Comparison of ENCODE assay signal across 8 cellular contexts in the genomic region with DNA sequence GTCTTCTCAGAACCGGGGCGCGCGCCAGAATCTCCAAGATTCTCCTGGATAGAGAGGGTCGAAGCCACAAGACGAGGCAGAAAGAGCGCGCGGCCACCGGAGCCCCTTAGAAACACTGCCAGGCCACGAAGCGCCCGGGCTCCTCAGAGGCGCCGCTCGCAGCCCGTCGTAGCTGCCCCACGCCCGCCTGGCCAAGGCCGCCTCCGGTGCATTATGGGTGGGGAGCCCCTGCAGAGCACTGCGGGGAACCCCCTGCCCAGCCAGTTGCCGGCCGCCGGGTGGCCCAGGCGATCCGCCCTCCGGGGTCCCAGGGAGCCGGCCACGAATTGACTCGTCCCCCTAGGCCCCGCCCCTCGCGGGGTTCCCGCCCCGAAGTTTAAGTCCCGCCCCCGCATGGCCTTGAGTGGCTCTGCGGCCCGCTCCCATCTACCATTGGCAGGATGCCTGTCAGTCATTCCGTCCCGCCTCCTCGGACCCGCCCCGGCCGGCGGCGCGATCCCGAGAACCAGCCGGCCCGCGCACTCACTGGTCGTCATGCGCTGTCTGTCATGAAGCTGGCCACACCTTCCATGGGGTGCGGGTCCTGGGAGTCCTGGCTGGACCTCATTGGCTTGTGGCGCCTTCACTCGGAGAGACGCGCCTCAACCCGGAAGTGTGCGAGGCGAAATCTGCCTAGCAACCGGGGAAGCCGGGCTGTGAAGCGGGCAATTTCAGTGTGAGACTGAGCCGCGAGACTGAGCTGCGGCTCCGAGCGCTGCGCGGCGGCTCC. TPM values are rescaled to one million over a fixed set of nuclear protein-coding genes. Genes with fewer than 3 reads are reported as not detected.
DNase-seq lines count a peak whose midpoint lies in the region; ATAC-seq and TF ChIP-seq lines count a peak whose summit lies in the region.

No MANE protein-coding gene starts in this region.

- CTCF ChIA-PET in CD4-positive, alpha-beta T cell (lab: Charles Lee) = interaction anchor here (0.9 to 1.6 kb wide), 3 partner anchors 13 to 104 kb away, joined by 3 to 9 read pairs (median 7); a partner anchor contains a TSS

- no peaks in the 10 kb centered on the region for H3K36me3 ChIP-seq in liver (ENCODE audit: control insufficient read depth in 4 of 4, insufficient read depth in 3 of 4, low read depth in 1 of 4, low read length in 3 of 4)

- peak; percentile 47 to 52 for TF ChIP-seq RAD21 in liver (IDR thresholded peaks at IDR 0.05)

- no peaks in the 10 kb centered on the region for H3K27me3 ChIP-seq in CD4-positive, alpha-beta T cell (ENCODE audit: control insufficient read depth, insufficient read depth, low read length)
- H3K27me3 ChIP-seq in liver (ENCODE audit: control insufficient read depth in 4 of 4, insufficient read depth in 4 of 4, low read length in 3 of 4) = no peaks in the 10 kb centered on the region

- H3K4me3 ChIP-seq in liver (ENCODE audit: low read depth in 1 of 3, low read length in 3 of 3) = peak overlapping the region; percentile 62 to 94 (median 84)

- POLR2A ChIA-PET in CD4-positive, alpha-beta T cell (lab: Charles Lee) = interaction anchor here (0.6 to 2.3 kb wide), 22 partner anchors 9 to 516 kb away, joined by 3 to 44 read pairs (median 4); a partner anchor contains a TSS

- no peaks in the 10 kb centered on the region for H3K9me3 ChIP-seq in CD4-positive, alpha-beta T cell (ENCODE audit: control insufficient read depth, low read length)
- no peaks in the 10 kb centered on the region for H3K9me3 ChIP-seq in liver (ENCODE audit: control insufficient read depth in 4 of 4, low read length in 3 of 4)

- no peaks in the 10 kb centered on the region for H3K9me3 Mint-ChIP-seq in CD4-positive, alpha-beta T cell

- WGBS in liver = under 1% methylated on average over 75 of the region's 75 CpGs

- no peak for TF ChIP-seq CTCF in CD4-positive, alpha-beta T cell (IDR thresholded peaks at IDR 0.05)
- TF ChIP-seq CTCF in liver (IDR thresholded peaks at IDR 0.05; ENCODE audit: low read depth, low read length, missing input control) = peak; percentile 32

- H3K27ac ChIP-seq in CD4-positive, alpha-beta T cell (ENCODE audit: low read depth, low read length) = peak overlapping the region; percentile 64
- H3K27ac ChIP-seq in liver (ENCODE audit: low read depth in 1 of 2, low read length in 2 of 2) = peak overlapping the region; percentile 60 to 69

- peak overlapping the region; percentile 94 for H3K27ac Mint-ChIP-seq in CD4-positive, alpha-beta T cell

- peaks cover 44% of the 10 kb centered on the region for H3K4me1 Mint-ChIP-seq in CD4-positive, alpha-beta T cell (ENCODE audit: low read depth)

- ATAC-seq in CD4-positive, alpha-beta T cell (ENCODE audit: poor library complexity) = peak; percentile 89
- peak; percentile 91 for ATAC-seq in GM19438 (IDR thresholded peaks at IDR 0.05; ENCODE audit: low read depth, unreplicated experiment)
- peak; percentile 89 for ATAC-seq in HG03571 (IDR thresholded peaks at IDR 0.05; ENCODE audit: unreplicated experiment)

- peak; percentile 97 to 99 (median 99) for DNase-seq in CD4-positive, alpha-beta T cell
- DNase-seq in NCI-H774 (lab: John Stamatoyannopoulos, UW) (peak; percentile 99), dermis microvascular lymphatic vessel endothelial cell (ENCODE audit: low read depth in 2 of 2) (peak; percentile 99 to 100)
- DNase-seq in activated CD4-positive, alpha-beta T cell treated with anti-CD3 and anti-CD28 coated beads, Interleukin-2, amount 50 U/mL, for 48 hours = peak; percentile 100
- peak; percentile 99 for DNase-seq in stimulated activated CD4-positive, alpha-beta T cell treated with anti-CD3 and anti-CD28 coated beads, Interleukin-4, amount 100 ng/mL, for 1 hour

- peaks cover 10% of the 10 kb centered on the region for H3K36me3 Mint-ChIP-seq in CD4-positive, alpha-beta T cell (ENCODE audit: low read depth)

- H3K27me3 Mint-ChIP-seq in CD4-positive, alpha-beta T cell = no peaks in the 10 kb centered on the region

- peaks cover 5 to 25% (median 19%) of the 10 kb centered on the region in 4 donors for H3K4me1 ChIP-seq in liver (ENCODE audit: control insufficient read depth in 4 of 4, insufficient read depth in 4 of 4, low read length in 3 of 4)

- peak overlapping the region; percentile 10 to 66 for H3K9ac ChIP-seq in liver (ENCODE audit: low read depth in 1 of 2, low read length in 2 of 2)

- peak overlapping the region; percentile 99 for H3K4me3 Mint-ChIP-seq in CD4-positive, alpha-beta T cell

- intact Hi-C loops in CD4-positive, alpha-beta T cell (cut with DNase I, micrococcal nuclease) = loop anchor here (1.0 to 5.0 kb wide), 4 partner anchors 19 to 107 kb away; a partner anchor contains a TSS

TF ChIP-seq in liver, 16 proteins besides CTCF, POLR2A, EP300 and RAD21:
- no peak for TF ChIP-seq TAF1 (conservative IDR thresholded peaks at IDR 0.05)
- TF ChIP-seq FOXA1 (IDR thresholded peaks at IDR 0.05) = no peak
- TF ChIP-seq HNF4A (conservative IDR thresholded peaks at IDR 0.05) = peak in 1 of 2 donors; percentile 8
- TF ChIP-seq RXRA (IDR thresholded peaks at IDR 0.05) = no peak
- TF ChIP-seq, protein P1, sequence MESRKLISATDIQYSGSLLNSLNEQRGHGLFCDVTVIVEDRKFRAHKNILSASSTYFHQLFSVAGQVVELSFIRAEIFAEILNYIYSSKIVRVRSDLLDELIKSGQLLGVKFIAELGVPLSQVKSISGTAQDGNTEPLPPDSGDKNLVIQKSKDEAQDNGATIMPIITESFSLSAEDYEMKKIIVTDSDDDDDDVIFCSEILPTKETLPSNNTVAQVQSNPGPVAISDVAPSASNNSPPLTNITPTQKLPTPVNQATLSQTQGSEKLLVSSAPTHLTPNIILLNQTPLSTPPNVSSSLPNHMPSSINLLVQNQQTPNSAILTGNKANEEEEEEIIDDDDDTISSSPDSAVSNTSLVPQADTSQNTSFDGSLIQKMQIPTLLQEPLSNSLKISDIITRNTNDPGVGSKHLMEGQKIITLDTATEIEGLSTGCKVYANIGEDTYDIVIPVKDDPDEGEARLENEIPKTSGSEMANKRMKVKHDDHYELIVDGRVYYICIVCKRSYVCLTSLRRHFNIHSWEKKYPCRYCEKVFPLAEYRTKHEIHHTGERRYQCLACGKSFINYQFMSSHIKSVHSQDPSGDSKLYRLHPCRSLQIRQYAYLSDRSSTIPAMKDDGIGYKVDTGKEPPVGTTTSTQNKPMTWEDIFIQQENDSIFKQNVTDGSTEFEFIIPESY (IDR thresholded peaks at IDR 0.05) = peak; percentile 31
- TF ChIP-seq, protein P2, sequence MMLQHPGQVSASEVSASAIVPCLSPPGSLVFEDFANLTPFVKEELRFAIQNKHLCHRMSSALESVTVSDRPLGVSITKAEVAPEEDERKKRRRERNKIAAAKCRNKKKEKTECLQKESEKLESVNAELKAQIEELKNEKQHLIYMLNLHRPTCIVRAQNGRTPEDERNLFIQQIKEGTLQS (IDR thresholded peaks at IDR 0.05) = no peak
- TF ChIP-seq NR2F2 (IDR thresholded peaks at IDR 0.05) = peak; percentile 44
- peak; percentile 97 for TF ChIP-seq SP1 (IDR thresholded peaks at IDR 0.05)
- no peak for TF ChIP-seq FOXA2 (IDR thresholded peaks at IDR 0.05)
- no peak for TF ChIP-seq JUND (IDR thresholded peaks at IDR 0.05)
- TF ChIP-seq, protein P3, sequence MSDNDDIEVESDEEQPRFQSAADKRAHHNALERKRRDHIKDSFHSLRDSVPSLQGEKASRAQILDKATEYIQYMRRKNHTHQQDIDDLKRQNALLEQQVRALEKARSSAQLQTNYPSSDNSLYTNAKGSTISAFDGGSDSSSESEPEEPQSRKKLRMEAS (IDR thresholded peaks at IDR 0.05) = no peak
- TF ChIP-seq GABPA (IDR thresholded peaks at IDR 0.05 in 1 of 2, conservative IDR thresholded peaks at IDR 0.05 in 1 of 2) = peak; percentile 28 to 82
- no peak for TF ChIP-seq HNF4G (IDR thresholded peaks at IDR 0.05)
- TF ChIP-seq YY1 (IDR thresholded peaks at IDR 0.05) = peak; percentile 39
- no peak for TF ChIP-seq EGR1 (IDR thresholded peaks at IDR 0.05; ENCODE audit: low read depth in 2 of 2)
- TF ChIP-seq, protein P4, sequence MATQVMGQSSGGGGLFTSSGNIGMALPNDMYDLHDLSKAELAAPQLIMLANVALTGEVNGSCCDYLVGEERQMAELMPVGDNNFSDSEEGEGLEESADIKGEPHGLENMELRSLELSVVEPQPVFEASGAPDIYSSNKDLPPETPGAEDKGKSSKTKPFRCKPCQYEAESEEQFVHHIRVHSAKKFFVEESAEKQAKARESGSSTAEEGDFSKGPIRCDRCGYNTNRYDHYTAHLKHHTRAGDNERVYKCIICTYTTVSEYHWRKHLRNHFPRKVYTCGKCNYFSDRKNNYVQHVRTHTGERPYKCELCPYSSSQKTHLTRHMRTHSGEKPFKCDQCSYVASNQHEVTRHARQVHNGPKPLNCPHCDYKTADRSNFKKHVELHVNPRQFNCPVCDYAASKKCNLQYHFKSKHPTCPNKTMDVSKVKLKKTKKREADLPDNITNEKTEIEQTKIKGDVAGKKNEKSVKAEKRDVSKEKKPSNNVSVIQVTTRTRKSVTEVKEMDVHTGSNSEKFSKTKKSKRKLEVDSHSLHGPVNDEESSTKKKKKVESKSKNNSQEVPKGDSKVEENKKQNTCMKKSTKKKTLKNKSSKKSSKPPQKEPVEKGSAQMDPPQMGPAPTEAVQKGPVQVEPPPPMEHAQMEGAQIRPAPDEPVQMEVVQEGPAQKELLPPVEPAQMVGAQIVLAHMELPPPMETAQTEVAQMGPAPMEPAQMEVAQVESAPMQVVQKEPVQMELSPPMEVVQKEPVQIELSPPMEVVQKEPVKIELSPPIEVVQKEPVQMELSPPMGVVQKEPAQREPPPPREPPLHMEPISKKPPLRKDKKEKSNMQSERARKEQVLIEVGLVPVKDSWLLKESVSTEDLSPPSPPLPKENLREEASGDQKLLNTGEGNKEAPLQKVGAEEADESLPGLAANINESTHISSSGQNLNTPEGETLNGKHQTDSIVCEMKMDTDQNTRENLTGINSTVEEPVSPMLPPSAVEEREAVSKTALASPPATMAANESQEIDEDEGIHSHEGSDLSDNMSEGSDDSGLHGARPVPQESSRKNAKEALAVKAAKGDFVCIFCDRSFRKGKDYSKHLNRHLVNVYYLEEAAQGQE (IDR thresholded peaks at IDR 0.05) = no peak

RNA-seq across cellular contexts. Expression of a gene that starts 20.2 kb away (rescaled TPM):
- 100 to 1,000 TPM; 104 to 107 TPM for total RNA-seq in CD4-positive, alpha-beta T cell
- total RNA-seq in dermis microvascular lymphatic vessel endothelial cell (33.1 and 43.7 TPM in 2 replicates), liver (10 to 100 TPM; 20.2 to 23.7 TPM)
- polyA plus RNA-seq in liver = 10 to 100 TPM in 1 of 2 donors, 1 to 10 TPM in 1; 7.1 to 16.1 TPM

Comparison
In these comparisons a context has a peak if more than half of its experiments do, and no peak if none do; other contexts are left out.
1. Peak in every context shown above with its lines: DNase-seq, ATAC-seq, H3K4me3 ChIP-seq and H3K27ac ChIP-seq.